Comparison of ENCODE assay signal across 19 cellular contexts in the genomic region with DNA sequence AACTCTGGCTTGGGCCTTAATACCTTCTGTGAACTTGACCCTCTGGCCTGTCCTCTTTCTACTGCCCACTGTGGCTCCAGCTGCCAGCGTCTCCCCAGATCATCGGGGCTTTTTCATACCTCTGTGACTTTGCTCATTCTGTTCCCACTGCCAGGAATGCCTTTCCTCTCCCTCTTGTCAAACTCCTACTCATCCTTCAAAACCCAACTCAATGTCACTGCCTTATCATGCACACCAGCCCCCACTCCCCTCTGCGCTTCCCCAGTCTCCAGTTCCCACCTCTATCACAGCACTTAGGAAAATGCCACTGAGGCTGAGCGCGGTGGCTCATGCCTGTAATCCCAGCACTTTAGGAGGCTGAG. TPM values are rescaled to one million over a fixed set of nuclear protein-coding genes. Genes with fewer than 3 reads are reported as not detected.
"Had no signal": no experiment of that assay in that cellular context is flagged by ENCODE, and none has a peak within 500 bp of the region (broad histone marks: within the 10 kb centered on the region; RNA-seq: fewer than 3 reads in every experiment).

No MANE protein-coding gene starts in this region.

- H3K9me3 ChIP-seq: ovary, tibial artery, vagina had no signal

- H3K27me3 ChIP-seq: vagina had no signal

- H3K4me3 ChIP-seq: lung, ovary, tibial artery, vagina had no signal

- ATAC-seq: activated CD4-positive, alpha-beta T cell treated with anti-CD3 and anti-CD28 coated beads for 36 hours; activated CD8-positive, alpha-beta T cell treated with anti-CD3 and anti-CD28 coated beads, Interleukin-2, amount 10 ng/mL, durations not matched to agents 7 days and 5 days; left cardiac atrium; naive thymus-derived CD4-positive, alpha-beta T cell; T-cell had no signal

- H3K27ac ChIP-seq: ovary, tibial artery, vagina had no signal

- DNase-seq: activated CD4-positive, alpha-beta T cell treated with anti-CD3 and anti-CD28 coated beads for 36 hours; activated CD8-positive, alpha-beta memory T cell treated with anti-CD3 and anti-CD28 coated beads, Interleukin-2, amount 50 U/mL, for 48 hours; activated CD8-positive, alpha-beta T cell treated with anti-CD3 and anti-CD28 coated beads, Interleukin-2, amount 10 ng/mL, durations not matched to agents 7 days and 5 days; activated naive CD4-positive, alpha-beta T cell treated with anti-CD3 and anti-CD28 coated beads for 36 hours; immature natural killer cell; left cardiac atrium; naive thymus-derived CD4-positive, alpha-beta T cell; ovary; stimulated activated CD4-positive, alpha-beta T cell treated with anti-CD3 and anti-CD28 coated beads, Interleukin-15, amount 100 ng/mL, for 24 hours; stimulated activated CD4-positive, alpha-beta T cell treated with anti-CD3 and anti-CD28 coated beads, Interleukin-4, amount 100 ng/mL, for 24 hours; T-cell; T1000; tibial artery had no signal

- H3K36me3 ChIP-seq: ovary, vagina had no signal

RNA-seq across cellular contexts. Expression of a gene that starts 4.9 kb away (rescaled TPM):
- total RNA-seq: activated naive CD4-positive, alpha-beta T cell treated with anti-CD3 and anti-CD28 coated beads for 36 hours had no signal

RNA-seq across cellular contexts. Expression of a gene that starts 33.6 kb away (rescaled TPM):
- total RNA-seq: activated CD8-positive, alpha-beta T cell treated with anti-CD3 and anti-CD28 coated beads, Interleukin-2, amount 10 ng/mL, durations not matched to agents 7 days and 5 days; activated naive CD4-positive, alpha-beta T cell treated with anti-CD3 and anti-CD28 coated beads for 36 hours; glomerular endothelial cell; mononuclear cell; naive thymus-derived CD4-positive, alpha-beta T cell; ovary; renal cortical epithelial cell; skeletal muscle tissue; T-cell; vagina had no signal
- polyA plus RNA-seq: immature natural killer cell; naive thymus-derived CD4-positive, alpha-beta T cell had no signal

RNA-seq across cellular contexts. Expression of a gene that starts 58.7 kb away (rescaled TPM):
- total RNA-seq: mononuclear cell had no signal
